8 cellular contexts compared by ENCODE assay signal in genomic region chr1:223711838-223712183, GRCh38.
DNase-seq lines count a peak whose midpoint lies in the region; ATAC-seq and TF ChIP-seq lines count a peak whose summit lies in the region.

No MANE protein-coding gene starts in this region.

- H3K4me3 ChIP-seq in WI38 (ENCODE audit: low read depth, low read length) (peak overlapping the region; percentile 43), foreskin fibroblast (ENCODE audit: low read depth in 1 of 2, low read length in 2 of 2) (peak overlapping the region; percentile 26 to 48), retinal pigment epithelial cell (ENCODE audit: low read length) (peak overlapping the region; percentile 41)

- TF ChIP-seq CTCF in WI38 (IDR thresholded peaks at IDR 0.05; ENCODE audit: low read depth, low read length) (no peak), foreskin fibroblast (IDR thresholded peaks at IDR 0.05; ENCODE audit: low read depth, low read length) (no peak), retinal pigment epithelial cell (conservative IDR thresholded peaks at IDR 0.05; ENCODE audit: low read depth, low read length) (no peak)

- ATAC-seq in GM21619 (IDR thresholded peaks at IDR 0.05; ENCODE audit: unreplicated experiment), result peak; percentile 3
- ATAC-seq in HG03442 (IDR thresholded peaks at IDR 0.05; ENCODE audit: unreplicated experiment), result no peak
- ATAC-seq in GM21528 (IDR thresholded peaks at IDR 0.05; ENCODE audit: low FRiP score, unreplicated experiment), result no peak
- no peak for ATAC-seq in GM19023 (IDR thresholded peaks at IDR 0.05; ENCODE audit: unreplicated experiment)

- DNase-seq in foreskin fibroblast (no peak), retinal pigment epithelial cell (ENCODE audit: low read depth) (no peak), NCI-H524 treated with DMSO at 0.1 percent for 48 hours (lab: John Stamatoyannopoulos, UW) (no peak)
